31 cellular contexts compared by ENCODE assay signal in genomic region chr10:18343573-18343972, GRCh38.
"Had no signal": no experiment of that assay in that cellular context is flagged by ENCODE, and none has a peak within 500 bp of the region (broad histone marks: within the 10 kb centered on the region; RNA-seq: fewer than 3 reads in every experiment).

No MANE protein-coding gene starts in this region.

- ATAC-seq: activated naive CD4-positive, alpha-beta T cell treated with anti-CD3 and anti-CD28 coated beads, Interleukin-2, amount 50 U/mL, for 72 hours; activated T-cell treated with anti-CD3 and anti-CD28 coated beads, Interleukin-2, amount 50 U/mL, for 4 hours; body of pancreas; SK-N-SH treated with all-trans-retinoic acid at 6 μM for 48 hours; T-cell had no signal

- DNase-seq: activated B cell treated with CpG ODN at 0.5 μM for 24 hours; activated CD4-positive, alpha-beta memory T cell treated with anti-CD3 and anti-CD28 coated beads for 36 hours; activated CD4-positive, alpha-beta T cell treated with anti-CD3 and anti-CD28 coated beads for 4 hours; activated CD4-positive, alpha-beta T cell treated with anti-CD3 and anti-CD28 coated beads, Interleukin-2, amount 50 U/mL, for 1 hour; activated CD4-positive, CD25-positive, alpha-beta regulatory T cell treated with anti-CD3 and anti-CD28 coated beads, Interleukin-2, amount 50 U/mL, for 72 hours; activated CD8-positive, alpha-beta memory T cell treated with anti-CD3 and anti-CD28 coated beads, Interleukin-2, amount 50 U/mL, for 4 hours; activated gamma-delta T cell treated with Interleukin-2 at 50 U/mL for 16 hours; activated naive CD4-positive, alpha-beta T cell treated with anti-CD3 and anti-CD28 coated beads for 36 hours; activated T-cell treated with anti-CD3 and anti-CD28 coated beads for 4 hours; activated T-cell treated with anti-CD3 and anti-CD28 coated beads, Interleukin-2, amount 50 U/mL, for 4 hours; adrenal gland; body of pancreas; caudate nucleus; cerebellar nuclear complex; Karpas-422; KBM-7; NCI-H1436 treated with DMSO at 0.1 percent for 48 hours; NCI-H1694 treated with DMSO at 0.1 percent for 48 hours; NCI-H2029; NCI-H2107; NCI-H2171; NCI-H510A treated with DMSO at 0.1 percent for 48 hours; NCI-H526 treated with DMSO at 0.1 percent for 48 hours; OCI-M1; SIG-M5; T-cell; T-helper 2 cell; T-helper 9 cell had no signal

- FAIRE-seq: astrocyte had no signal
